Comparison of ENCODE assay signal across 10 cellular contexts in genomic region chr13:20119960-20120359, GRCh38. TPM values are rescaled to one million over a fixed set of nuclear protein-coding genes. Genes with fewer than 3 reads are reported as not detected.
DNase-seq lines count a peak whose midpoint lies in the region; ATAC-seq and TF ChIP-seq lines count a peak whose summit lies in the region.
"Had no signal": no experiment of that assay in that cellular context is flagged by ENCODE, and none has a peak within 500 bp of the region (broad histone marks: within the 10 kb centered on the region; RNA-seq: fewer than 3 reads in every experiment).

No MANE protein-coding gene starts in this region.

- H3K36me3 Mint-ChIP-seq in effector memory CD8-positive, alpha-beta T cell (ENCODE audit: insufficient read depth): peaks cover 9% of the 10 kb centered on the region
- H3K36me3 Mint-ChIP-seq in neural progenitor cell: no peaks in the 10 kb centered on the region

- no peak for TF ChIP-seq CTCF in neural progenitor cell (IDR thresholded peaks at IDR 0.05)

- H3K4me1 ChIP-seq in BLaER1 treated with 17β-estradiol and CSF1 and Interleukin-3, amounts not matched to agents 10 nM and 100 nM: peaks cover 7 to 31% (median 21%) of the 10 kb centered on the region in 10 experiments; a peak in 18 of 20 replicates
- H3K4me1 ChIP-seq in neural progenitor cell: no peaks in the 10 kb centered on the region

- H3K27ac ChIP-seq in BLaER1 treated with 17β-estradiol and CSF1 and Interleukin-3, amounts not matched to agents 10 nM and 100 nM: peak overlapping the region in 8 of 11 experiments; percentile 25 to 73 (median 44); a peak in 12 of 22 replicates
- no peak overlapping the region for H3K27ac ChIP-seq in neural progenitor cell
- H3K27ac ChIP-seq: KMS-11, SK-N-MC had no signal

- no peaks in the 10 kb centered on the region for H3K36me3 ChIP-seq in BLaER1 treated with 17β-estradiol and CSF1 and Interleukin-3, amounts not matched to agents 10 nM and 100 nM
- no peaks in the 10 kb centered on the region for H3K36me3 ChIP-seq in MG63
- H3K36me3 ChIP-seq in neural progenitor cell: no peaks in the 10 kb centered on the region

- peak overlapping the region; percentile 40 to 82 (median 73) for H3K4me2 ChIP-seq in BLaER1 treated with 17β-estradiol and CSF1 and Interleukin-3, amounts not matched to agents 10 nM and 100 nM
- peak overlapping the region; percentile 5 for H3K4me2 ChIP-seq in neural progenitor cell
- H3K4me2 ChIP-seq: KMS-11 had no signal

- no peaks in the 10 kb centered on the region for H3K79me2 ChIP-seq in neural progenitor cell (ENCODE audit: low read depth)

- peak overlapping the region; percentile 85 to 92 for H3K4me3 Mint-ChIP-seq in effector memory CD8-positive, alpha-beta T cell
- H3K4me3 Mint-ChIP-seq in neural progenitor cell: no peak overlapping the region

- H3K9me3 Mint-ChIP-seq in effector memory CD8-positive, alpha-beta T cell: no peaks in the 10 kb centered on the region
- H3K9me3 Mint-ChIP-seq in neural progenitor cell: no peaks in the 10 kb centered on the region

- H3K4me3 ChIP-seq in BLaER1 treated with 17β-estradiol and CSF1 and Interleukin-3, amounts not matched to agents 10 nM and 100 nM: peak overlapping the region in 8 of 10 experiments; percentile 52 to 68 (median 58); a peak in 13 of 20 replicates
- H3K4me3 ChIP-seq in MG63 (peak overlapping the region; percentile 60), neural progenitor cell (no peak overlapping the region)
- H3K4me3 ChIP-seq: SK-N-MC had no signal

- H3K9ac ChIP-seq in BLaER1 treated with 17β-estradiol and CSF1 and Interleukin-3, amounts not matched to agents 10 nM and 100 nM: peak overlapping the region in 2 of 11 experiments; percentile 44 to 74; a peak in 3 of 22 replicates
- H3K9ac ChIP-seq in neural progenitor cell: no peak overlapping the region
- H3K9ac ChIP-seq: KMS-11 had no signal

- H3K9me3 ChIP-seq in BLaER1 treated with 17β-estradiol and CSF1 and Interleukin-3, amounts not matched to agents 10 nM and 100 nM (replicated peaks in 1 of 11): peaks cover 0 to 9% (median 0%) of the 10 kb centered on the region in 11 experiments; a peak in 3 of 22 replicates
- H3K9me3 ChIP-seq in MG63 (no peaks in the 10 kb centered on the region), neural progenitor cell (ENCODE audit: low read depth) (no peaks in the 10 kb centered on the region)

- H3F3A ChIP-seq in neural progenitor cell (ENCODE audit: low read depth): peaks cover 38% of the 10 kb centered on the region

- H2AFZ ChIP-seq in neural progenitor cell (replicated peaks): peak overlapping the region; percentile 72

- no peak for DNase-seq in MG63
- DNase-seq in effector memory CD8-positive, alpha-beta T cell: no peak
- no peak for DNase-seq in neural progenitor cell (ENCODE audit: low spot score)
- DNase-seq in stimulated activated CD4-positive, alpha-beta T cell treated with anti-CD3 and anti-CD28 coated beads, Interleukin-4, amount 100 ng/mL, for 24 hours: no peak

- no peak for ATAC-seq in effector memory CD8-positive, alpha-beta T cell (replicated peaks)
- ATAC-seq in GM21717 (IDR thresholded peaks at IDR 0.05; ENCODE audit: unreplicated experiment) (no peak), GM19023 (IDR thresholded peaks at IDR 0.05; ENCODE audit: unreplicated experiment) (no peak), HG02623 (IDR thresholded peaks at IDR 0.05; ENCODE audit: unreplicated experiment) (no peak)

- H3K27me3 ChIP-seq in BLaER1 treated with 17β-estradiol and CSF1 and Interleukin-3, amounts not matched to agents 10 nM and 100 nM: peaks cover 5 to 43% (median 22%) of the 10 kb centered on the region in 11 experiments; a peak in 19 of 22 replicates
- no peaks in the 10 kb centered on the region for H3K27me3 ChIP-seq in MG63
- H3K27me3 ChIP-seq in neural progenitor cell: peaks cover under 1% of the 10 kb centered on the region

- peak overlapping the region in 1 of 2 donors; percentile 56 for H3K27ac Mint-ChIP-seq in effector memory CD8-positive, alpha-beta T cell
- H3K27ac Mint-ChIP-seq in neural progenitor cell: no peak overlapping the region

- peaks cover 27% of the 10 kb centered on the region in 2 donors for H3K27me3 Mint-ChIP-seq in effector memory CD8-positive, alpha-beta T cell
- H3K27me3 Mint-ChIP-seq in neural progenitor cell (ENCODE audit: insufficient read depth, low read depth): peaks cover 12% of the 10 kb centered on the region

- H3K4me1 Mint-ChIP-seq in effector memory CD8-positive, alpha-beta T cell (ENCODE audit: low read depth in 2 of 2): peaks cover 12 to 13% of the 10 kb centered on the region in 2 donors
- H3K4me1 Mint-ChIP-seq in neural progenitor cell: peaks cover 22% of the 10 kb centered on the region

- H4K20me1 ChIP-seq in BLaER1 treated with 17β-estradiol and CSF1 and Interleukin-3, amounts not matched to agents 10 nM and 100 nM: no peaks in the 10 kb centered on the region; a peak in 1 of 22 replicates
- H4K20me1 ChIP-seq in neural progenitor cell (ENCODE audit: low read depth): no peaks in the 10 kb centered on the region

RNA-seq across cellular contexts. Expression of gene GJA3, which starts 40.9 kb away (rescaled TPM):
- total RNA-seq in MG63 (2014; rRNA removed; shearing (Covaris generic); ENCODE audit: low replicate concordance): 2.3 and 3.3 TPM in 2 replicates
- 0.17 and 0.53 TPM in 2 replicates for total RNA-seq in neural progenitor cell (ENCODE audit: low replicate concordance)
